ENCODE assay signal across 15 cellular contexts in genomic region chr6:3306848-3307247, GRCh38.
"Had no signal": no experiment of that assay in that cellular context is flagged by ENCODE, and none has a peak within 500 bp of the region (broad histone marks: within the 10 kb centered on the region; RNA-seq: fewer than 3 reads in every experiment).

No MANE protein-coding gene starts in this region.

- H3K4me2 ChIP-seq: neural progenitor cell had no signal

- H3K27me3 ChIP-seq: adrenal gland, gastrocnemius medialis, neural progenitor cell had no signal

- H3K4me3 ChIP-seq: adrenal gland, coronary artery, gastrocnemius medialis, neural progenitor cell had no signal

- ATAC-seq: activated T-helper 17 cell treated with anti-CD3 and anti-CD28 coated beads, Interleukin-2, amount 50 U/mL, for 72 hours; gastrocnemius medialis; stimulated activated naive B cell treated with anti-CD40 and anti-IgM and Interleukin-4, amounts not matched to agents 10 μg/mL and 1 μg/mL and 100 μg/mL, for 72 hours had no signal

- H3K9me3 ChIP-seq: adrenal gland, gastrocnemius medialis had no signal

- H2AFZ ChIP-seq: neural progenitor cell had no signal

- DNase-seq: activated CD4-positive, alpha-beta T cell treated with anti-CD3 and anti-CD28 coated beads, Interleukin-2, amount 50 U/mL, for 1 hour; activated CD4-positive, CD25-positive, alpha-beta regulatory T cell; activated naive CD4-positive, alpha-beta T cell treated with anti-CD3 and anti-CD28 coated beads, Interleukin-2, amount 50 U/mL, for 16 hours; activated T-cell treated with anti-CD3 and anti-CD28 coated beads for 4 hours; adrenal gland; caudate nucleus; effector CD4-positive, alpha-beta T cell; gastrocnemius medialis; mesendoderm; stimulated activated CD4-positive, alpha-beta T cell treated with anti-CD3 and anti-CD28 coated beads, Interleukin-1b, Interleukin-23, amount 100 ng/mL, for 48 hours; stimulated activated naive B cell treated with anti-CD40 and anti-IgM and Interleukin-4, amounts not matched to agents 10 μg/mL and 1 μg/mL and 100 μg/mL, for 72 hours; trophoblast cell had no signal

- H3K27ac ChIP-seq: adrenal gland, coronary artery, gastrocnemius medialis, neural progenitor cell had no signal

- H3K4me1 ChIP-seq: adrenal gland, neural progenitor cell had no signal

- H3K36me3 ChIP-seq: adrenal gland, gastrocnemius medialis, neural progenitor cell had no signal
